1 cellular context compared by ENCODE assay signal in the genomic region with DNA sequence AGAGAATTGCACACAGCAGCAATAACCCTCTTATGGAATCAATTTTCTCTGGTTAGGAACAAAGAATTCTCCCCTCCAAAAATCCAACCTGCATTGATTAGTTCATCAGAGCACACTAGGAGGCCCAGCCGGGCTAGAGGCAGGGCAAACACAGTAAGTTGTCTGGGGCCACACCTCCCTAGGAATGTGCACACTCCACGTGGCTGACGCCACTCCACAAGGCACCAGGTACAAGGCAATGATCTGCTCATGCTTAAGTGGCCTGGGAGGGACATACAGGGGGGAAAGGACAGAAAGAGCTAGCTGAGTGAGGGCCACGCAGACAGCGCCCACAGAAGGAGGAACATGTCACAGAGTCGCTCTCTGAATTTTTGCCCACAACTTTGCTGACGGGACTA.
TF ChIP-seq lines count a peak whose summit lies in the region.

No MANE protein-coding gene starts in this region.

TF ChIP-seq in GM23338, 12 proteins besides CTCF, POLR2A, EP300 and RAD21 (continued from another document):
- no peak for TF ChIP-seq ZNF462 (CRISPR knock-in tag; IDR thresholded peaks at IDR 0.05)
- no peak for TF ChIP-seq ZNF114 (CRISPR knock-in tag; IDR thresholded peaks at IDR 0.05)
